8 cellular contexts compared by ENCODE assay signal in genomic region chr21:36141513-36141925, GRCh38. TPM values are rescaled to one million over a fixed set of nuclear protein-coding genes. Genes with fewer than 3 reads are reported as not detected.
DNase-seq lines count a peak whose midpoint lies in the region; ATAC-seq lines count a peak whose summit lies in the region.

No MANE protein-coding gene starts in this region.

- 14 to 18% methylated on average over 6 of the region's 6 CpGs for WGBS in aorta, 2 donors

- H3K4me1 ChIP-seq in aorta (ENCODE audit: control insufficient read depth in 1 of 2, insufficient read depth in 2 of 2, low read length in 2 of 2), result no peaks in the 10 kb centered on the region

- H3K4me3 ChIP-seq in aorta (ENCODE audit: low read length in 2 of 2), result no peak overlapping the region

- no peaks in the 10 kb centered on the region for H3K36me3 ChIP-seq in aorta (ENCODE audit: control insufficient read depth in 1 of 2, insufficient read depth in 2 of 2, low read length in 1 of 2)

- intact Hi-C loops in head of caudate nucleus (cut with DNase I) (loop anchor here (5.0 to 10.0 kb wide), 2 partner anchors 63 to 191 kb away; no protein-coding TSS in a partner anchor), aorta (cut with DNase I) (loop anchor here (5.0 to 10.0 kb wide), 3 partner anchors 66 to 181 kb away; partner anchors contain the start of gene MORC3 (in 1 of the 2))

- DNase-seq in GM04504 (ENCODE audit: low read depth) (peak; percentile 56), NCI-H1436 (lab: John Stamatoyannopoulos, UW) (peak; percentile 95), SKM-1 treated with dmso at 0.1 percent for 144 hours (lab: John Stamatoyannopoulos, UW; ENCODE audit: unreplicated experiment) (peak; percentile 84), head of caudate nucleus (peak in 41 of 42 donors; percentile 28 to 94 (median 82)), pons (ENCODE audit: low spot score) (peak; percentile 95), aorta (peak; percentile 77 to 84)
- DNase-seq in activated naive CD4-positive, alpha-beta T cell treated with anti-CD3 and anti-CD28 coated beads, Interleukin-2, amount 50 U/mL, for 16 hours, result peak; percentile 83

- H3K9me3 ChIP-seq in aorta (ENCODE audit: control insufficient read depth, low read length), result no peaks in the 10 kb centered on the region

- no peaks in the 10 kb centered on the region for H3K27me3 ChIP-seq in aorta (ENCODE audit: control insufficient read depth in 1 of 2, insufficient read depth in 2 of 2, low read length in 1 of 2)

- ATAC-seq in HG02642 (IDR thresholded peaks at IDR 0.05; ENCODE audit: poor library complexity, unreplicated experiment), result peak; percentile 85
- peak; percentile 70 for ATAC-seq in aorta (ENCODE audit: low FRiP score)

- H3K27ac ChIP-seq in aorta (ENCODE audit: low read depth in 1 of 2, low read length in 2 of 2), result no peak overlapping the region

RNA-seq across cellular contexts. Expression of gene CBR3, which starts 6.6 kb away (rescaled TPM):
- total RNA-seq in aorta, result 10 to 100 TPM; 13.0 to 14.6 TPM
- 10 to 100 TPM; 17.2 to 30.4 TPM for polyA plus RNA-seq in aorta

RNA-seq across cellular contexts. Expression of gene DOP1B, which starts 15.1 kb away (rescaled TPM):
- 10 to 100 TPM; 14.2 to 14.8 TPM for total RNA-seq in aorta
- 1 to 10 TPM; 2.9 to 4.3 TPM for polyA plus RNA-seq in aorta
